Comparison of ENCODE assay signal across 7 cellular contexts in genomic region chr10:55601690-55602478, GRCh38.
DNase-seq lines count a peak whose midpoint lies in the region; ATAC-seq and TF ChIP-seq lines count a peak whose summit lies in the region.
"Not testable (repeated sequence)": the region's sequence is repeated elsewhere in the genome, so short reads cannot be mapped to it uniquely, and the experiment has no call there.

No MANE protein-coding gene starts in this region.

- H3K27ac Mint-ChIP-seq in H9, result peak overlapping the region in 2 of 3 experiments; percentile 27 to 87; a peak in 3 of 7 replicates
- not testable (repeated sequence) for H3K27ac Mint-ChIP-seq in osteocyte (ENCODE audit: unreplicated experiment)

- not testable (repeated sequence) for H3K27me3 Mint-ChIP-seq in H9 (ENCODE audit: low read depth); osteocyte (ENCODE audit: unreplicated experiment)

- H3K23ac ChIP-seq in H9 (ENCODE audit: insufficient read length, low read depth, low read length), result not testable (repeated sequence)

- H3K14ac ChIP-seq in H9 (ENCODE audit: insufficient read depth, low read length), result not testable (repeated sequence)

- not testable (repeated sequence) for H4K91ac ChIP-seq in H9 (ENCODE audit: insufficient read length, low read depth, low read length)

- TF ChIP-seq CTCF in H9 (conservative IDR thresholded peaks at IDR 0.05); SK-N-SH (IDR thresholded peaks at IDR 0.05); mammary epithelial cell (conservative IDR thresholded peaks at IDR 0.05 in 1 of 2, IDR thresholded peaks at IDR 0.05 in 1 of 2; ENCODE audit: extremely low read depth in 1 of 2, insufficient read depth in 1 of 2, low read depth in 1 of 2, low read length in 2 of 2); hepatocyte (IDR thresholded peaks at IDR 0.05; ENCODE audit: poor library complexity); lower lobe of right lung (IDR thresholded peaks at IDR 0.05); osteocyte (IDR thresholded peaks at IDR 0.05): not testable (repeated sequence)

- not testable (repeated sequence) for H2BK20ac ChIP-seq in H9 (ENCODE audit: low read depth, low read length, poor library complexity, severe bottlenecking)

- H3K79me1 ChIP-seq in H9 (ENCODE audit: insufficient read depth, low read depth, low read length, poor library complexity, severe bottlenecking), result not testable (repeated sequence)

- not testable (repeated sequence) for H3K4me1 ChIP-seq in H9 (ENCODE audit: insufficient read depth, low read length); SK-N-SH (ENCODE audit: control insufficient read depth in 1 of 2, insufficient read depth in 2 of 2, low read depth in 1 of 2, low read length in 1 of 2); mammary epithelial cell (ENCODE audit: insufficient read depth, low read length); hepatocyte (ENCODE audit: insufficient read depth); lower lobe of right lung

- not testable (repeated sequence) for H3K4me1 Mint-ChIP-seq in H9; osteocyte (ENCODE audit: unreplicated experiment)

- H3K27me3 ChIP-seq in H9 (ENCODE audit: insufficient read depth, low read length); SK-N-SH (ENCODE audit: insufficient read depth); mammary epithelial cell (ENCODE audit: insufficient read depth, low read length); hepatocyte; lower lobe of right lung (ENCODE audit: low read depth): not testable (repeated sequence)

- POLR2A ChIA-PET in SK-N-SH (lab: Yijun Ruan, JAX), result not testable (repeated sequence)

- H3K9me2 ChIP-seq in SK-N-SH; hepatocyte (replicated peaks; ENCODE audit: insufficient read depth): not testable (repeated sequence)

- H2AK5ac ChIP-seq in H9 (ENCODE audit: insufficient read length, low read length), result not testable (repeated sequence)

- CTCF ChIA-PET in SK-N-SH (lab: Yijun Ruan, JAX), result interaction anchor here (1.4 to 1.6 kb wide), 2 partner anchors 14 to 27 kb away, joined by 3 to 7 read pairs; no protein-coding TSS in a partner anchor
- CTCF ChIA-PET in mammary epithelial cell (lab: Charles Lee; ENCODE audit: low non-redundant PET), result not testable (repeated sequence)

- H3K4ac ChIP-seq in H9 (ENCODE audit: low read depth, low read length), result not testable (repeated sequence)

- not testable (repeated sequence) for BruUV-seq in mammary epithelial cell (replicated peaks; lab: Mats Ljungman, UMichigan)

- H3K9me3 ChIP-seq in H9 (ENCODE audit: control insufficient read depth, low read depth, low read length); SK-N-SH; mammary epithelial cell (replicated peaks; ENCODE audit: insufficient read depth, low read length); hepatocyte (ENCODE audit: low read depth); lower lobe of right lung: not testable (repeated sequence)

- not testable (repeated sequence) for H4K20me1 ChIP-seq in H9 (ENCODE audit: control insufficient read depth, insufficient read depth, insufficient read length); SK-N-SH (ENCODE audit: insufficient read depth); mammary epithelial cell (ENCODE audit: insufficient read depth, low read length); hepatocyte (ENCODE audit: insufficient read depth, poor library complexity, severe bottlenecking)

- H2BK120ac ChIP-seq in H9 (ENCODE audit: low read depth, low read length, poor library complexity, severe bottlenecking), result not testable (repeated sequence)

- H3K79me2 ChIP-seq in H9 (ENCODE audit: insufficient read depth, low read length); SK-N-SH (ENCODE audit: insufficient read depth); mammary epithelial cell (ENCODE audit: insufficient read depth, low read length); hepatocyte: not testable (repeated sequence)

- in situ Hi-C loops in mammary epithelial cell (cut with MboI; ENCODE audit: low sequenced_read_pairs in 2 of 2), result not testable (repeated sequence)

- H3K4me3 ChIP-seq in SK-N-SH (ENCODE audit: low read depth in 2 of 2, low read length in 1 of 2) (peak overlapping the region; percentile 46 to 54), mammary epithelial cell (replicated peaks in 1 of 3; ENCODE audit: insufficient read depth in 1 of 3, low read depth in 2 of 3, low read length in 3 of 3) (peak overlapping the region in 2 of 3 experiments; percentile 21 to 36), lower lobe of right lung (peak overlapping the region; percentile 20)
- H3K4me3 ChIP-seq in hepatocyte, result not testable (repeated sequence)

- not testable (repeated sequence) for H4K8ac ChIP-seq in H9 (replicated peaks; ENCODE audit: insufficient read length, low read depth, low read length)

- not testable (repeated sequence) for H3K18ac ChIP-seq in H9 (ENCODE audit: insufficient read length, low read depth, low read length)

- ATAC-seq in lower lobe of right lung, result not testable (repeated sequence)

- H3K4me2 ChIP-seq in H9 (ENCODE audit: insufficient read depth, insufficient read length, low read length) (peak overlapping the region; percentile 60), SK-N-SH (peak overlapping the region; percentile 59), mammary epithelial cell (ENCODE audit: insufficient read depth, low read depth, low read length) (peak overlapping the region; percentile 54), hepatocyte (peak overlapping the region; percentile 77)

- H3K36me3 ChIP-seq in SK-N-SH (replicated peaks in 1 of 2; ENCODE audit: control insufficient read depth in 1 of 2, insufficient read depth in 2 of 2, low read length in 1 of 2); mammary epithelial cell (ENCODE audit: insufficient read depth, low read length); hepatocyte (replicated peaks; ENCODE audit: insufficient read depth, low read depth); lower lobe of right lung: not testable (repeated sequence)

- not testable (repeated sequence) for H3K23me2 ChIP-seq in H9 (ENCODE audit: insufficient read length, low read depth, low read length, poor library complexity, severe bottlenecking)

- H3K4me3 Mint-ChIP-seq in H9, result peak overlapping the region; percentile 88 to 95
- H3K4me3 Mint-ChIP-seq in osteocyte (ENCODE audit: unreplicated experiment), result peak overlapping the region; percentile 60

- dilution Hi-C loops in mammary epithelial cell (cut with HindIII; ENCODE audit: low sequenced_read_pairs), result not testable (repeated sequence)

- H4K5ac ChIP-seq in H9 (ENCODE audit: insufficient read length, low read depth, low read length), result not testable (repeated sequence)

- H3K9me3 Mint-ChIP-seq in H9; osteocyte (ENCODE audit: unreplicated experiment): not testable (repeated sequence)

- H2AFZ ChIP-seq in H9 (ENCODE audit: low read length); SK-N-SH (ENCODE audit: low read depth): not testable (repeated sequence)
- H2AFZ ChIP-seq in mammary epithelial cell (ENCODE audit: low read depth, low read length), result peak overlapping the region; percentile 52
- peak overlapping the region; percentile 57 for H2AFZ ChIP-seq in hepatocyte

- H3F3A ChIP-seq in SK-N-SH (replicated peaks; ENCODE audit: insufficient read depth), result not testable (repeated sequence)

- TF ChIP-seq EP300 in SK-N-SH (IDR thresholded peaks at IDR 0.05; ENCODE audit: borderline replicate concordance in 1 of 2, low read depth in 1 of 2, low read length in 1 of 2), result not testable (repeated sequence)

- TF ChIP-seq RAD21 in SK-N-SH (IDR thresholded peaks at IDR 0.05; ENCODE audit: low read length), result not testable (repeated sequence)

- intact Hi-C loops in mammary epithelial cell (cut with micrococcal nuclease); lower lobe of right lung (cut with DNase I): not testable (repeated sequence)

- DNase-seq in H9 (peak; percentile 30), NCI-H345 (lab: John Stamatoyannopoulos, UW) (peak; percentile 7), hepatocyte (ENCODE audit: low spot score) (peak; percentile 9)
- DNase-seq in SK-N-SH; mammary epithelial cell; lower lobe of right lung; osteocyte (ENCODE audit: extremely low spot score, unreplicated experiment): not testable (repeated sequence)

- not testable (repeated sequence) for H3K27ac ChIP-seq in H9 (ENCODE audit: insufficient read length, low read depth, low read length); SK-N-SH (ENCODE audit: low read depth in 2 of 2, low read length in 1 of 2); mammary epithelial cell (ENCODE audit: insufficient read depth, low read depth, low read length); hepatocyte; lower lobe of right lung

- H3K9ac ChIP-seq in H9 (ENCODE audit: extremely low read depth, insufficient read length, low read length); SK-N-SH; mammary epithelial cell (ENCODE audit: insufficient read depth, low read length): not testable (repeated sequence)

- not testable (repeated sequence) for H2BK12ac ChIP-seq in H9 (ENCODE audit: insufficient read length, low read depth, low read length)

- H3K56ac ChIP-seq in H9 (ENCODE audit: insufficient read length, low read depth, low read length), result not testable (repeated sequence)

- H2BK15ac ChIP-seq in H9 (ENCODE audit: low read depth, low read length), result not testable (repeated sequence)

- H3K36me3 Mint-ChIP-seq in H9 (ENCODE audit: insufficient read depth in 1 of 3, low read depth in 3 of 3); osteocyte (ENCODE audit: unreplicated experiment): not testable (repeated sequence)

- H2BK5ac ChIP-seq in H9 (ENCODE audit: insufficient read length, low read length), result not testable (repeated sequence)

- not testable (repeated sequence) for H3T11ph ChIP-seq in H9 (ENCODE audit: low read length)

- WGBS in H9 (ENCODE audit: extremely low coverage, insufficient read length, low lambda C conversion rate), result no CpG with 5 or more reads among the region's 29 CpGs
- under 1% methylated on average over 10 of the region's 29 CpGs for WGBS in SK-N-SH (ENCODE audit: low lambda C conversion rate)
- WGBS in mammary epithelial cell (ENCODE audit: low coverage, missing lambda C conversion rate), result 7% methylated on average over 19 of the region's 29 CpGs
- WGBS in hepatocyte (ENCODE audit: low lambda C conversion rate, missing lambda C conversion rate), result 3% methylated on average over 29 of the region's 29 CpGs
